1 cellular context compared by ENCODE assay signal in genomic region chr15:67382723-67383122, GRCh38.
TF ChIP-seq lines count a peak whose summit lies in the region.

No MANE protein-coding gene starts in this region.

TF ChIP-seq in K562, 482 proteins besides CTCF, POLR2A, EP300 and RAD21 (continued from another document and continues in another):
- TF ChIP-seq ZNF717 (CRISPR knock-in tag; IDR thresholded peaks at IDR 0.05) (no peak), SPI1 (IDR thresholded peaks at IDR 0.05; ENCODE audit: borderline replicate concordance, low read depth, low read length) (no peak), RBM15 (IDR thresholded peaks at IDR 0.05; ENCODE audit: insufficient read depth, low read length) (no peak), ZNF644 (tag; IDR thresholded peaks at IDR 0.05; ENCODE audit: low read depth) (no peak), HMGN3 (IDR thresholded peaks at IDR 0.05; ENCODE audit: borderline replicate concordance, extremely low read depth, insufficient read length, low read depth, low read length) (no peak), ARID3B (CRISPR knock-in tag; IDR thresholded peaks at IDR 0.05; ENCODE audit: borderline replicate concordance) (no peak), SMARCC2 (IDR thresholded peaks at IDR 0.05; ENCODE audit: low read depth) (no peak), SIRT6 (IDR thresholded peaks at IDR 0.05; ENCODE audit: low read depth, low read length) (no peak), TAF15 (IDR thresholded peaks at IDR 0.05; ENCODE audit: low read depth, low read length) (no peak), NFIX (CRISPR knock-in tag; IDR thresholded peaks at IDR 0.05; ENCODE audit: low read depth) (no peak), KDM1A (IDR thresholded peaks at IDR 0.05) (no peak), SMAD4 (CRISPR knock-in tag; conservative IDR thresholded peaks at IDR 0.05) (peak; percentile 57; the same call in 1 of the 2 replicates), ZNF263 (CRISPR knock-in tag; IDR thresholded peaks at IDR 0.05; ENCODE audit: borderline replicate concordance) (no peak), CBX8 (IDR thresholded peaks at IDR 0.05; ENCODE audit: borderline replicate concordance, extremely low read depth, low read depth, low read length, poor library complexity, severe bottlenecking) (no peak), JUN (IDR thresholded peaks at IDR 0.05; ENCODE audit: borderline replicate concordance, low read depth, low read length) (no peak), JUN (CRISPR knock-in tag; IDR thresholded peaks at IDR 0.05; ENCODE audit: borderline replicate concordance) (no peak), SOX6 (IDR thresholded peaks at IDR 0.05) (peak; percentile 30; the same call in 1 of the 2 replicates), GTF2E2 (tag; IDR thresholded peaks at IDR 0.05) (no peak), FOXK2 (conservative IDR thresholded peaks at IDR 0.05 in 1 of 2, IDR thresholded peaks at IDR 0.05 in 1 of 2; ENCODE audit: low read depth in 2 of 2) (no peak), ZNF436 (CRISPR knock-in tag; IDR thresholded peaks at IDR 0.05) (no peak), RBFOX2 (IDR thresholded peaks at IDR 0.05; ENCODE audit: low read depth, low read length) (no peak), MEF2D (tag; conservative IDR thresholded peaks at IDR 0.05; ENCODE audit: low read depth) (peak; percentile 94), RNF2 (IDR thresholded peaks at IDR 0.05) (0 out of 2 replicates have a peak, but pooled peaks have one; percentile 12), SRF (CRISPR knock-in tag; IDR thresholded peaks at IDR 0.05) (no peak), THRA (IDR thresholded peaks at IDR 0.05) (no peak), CREBBP (IDR thresholded peaks at IDR 0.05; ENCODE audit: low read depth, low read length) (no peak), ZKSCAN3 (CRISPR knock-in tag; IDR thresholded peaks at IDR 0.05) (no peak), ZNF384 (IDR thresholded peaks at IDR 0.05; ENCODE audit: low read depth, low read length) (no peak), MAFF (IDR thresholded peaks at IDR 0.05; ENCODE audit: low read length) (no peak), PCBP2 (IDR thresholded peaks at IDR 0.05; ENCODE audit: low read depth, low read length, poor library complexity, severe bottlenecking) (no peak), ZNF12 (CRISPR knock-in tag; IDR thresholded peaks at IDR 0.05) (no peak), DACH1 (IDR thresholded peaks at IDR 0.05; ENCODE audit: partially characterized antibody) (no peak), ZZZ3 (IDR thresholded peaks at IDR 0.05) (no peak), KDM4B (IDR thresholded peaks at IDR 0.05; ENCODE audit: borderline replicate concordance in 2 of 2, low read depth in 1 of 2) (no peak), NFIC (IDR thresholded peaks at IDR 0.05) (no peak), ZNF146 (CRISPR knock-in tag; IDR thresholded peaks at IDR 0.05; ENCODE audit: unreplicated experiment) (no peak), ZNF124 (CRISPR knock-in tag; IDR thresholded peaks at IDR 0.05) (no peak), POLR2AphosphoS2 (IDR thresholded peaks at IDR 0.05; ENCODE audit: low read length) (no peak), SETDB1 (IDR thresholded peaks at IDR 0.05; ENCODE audit: low read length) (no peak), ZNF121 (CRISPR knock-in tag; conservative IDR thresholded peaks at IDR 0.05) (no peak), ZNF431 (CRISPR knock-in tag; IDR thresholded peaks at IDR 0.05) (no peak), TCFL5 (CRISPR knock-in tag; conservative IDR thresholded peaks at IDR 0.05) (no peak), ATF3 (IDR thresholded peaks at IDR 0.05) (peak; percentile 38; the same call in 1 of the 2 replicates), ATF3 (CRISPR knock-in tag; conservative IDR thresholded peaks at IDR 0.05) (no peak), SMARCA5 (IDR thresholded peaks at IDR 0.05) (no peak), MCM2 (IDR thresholded peaks at IDR 0.05; ENCODE audit: low read depth) (no peak), ADNP (tag; IDR thresholded peaks at IDR 0.05) (no peak), ZEB2 (IDR thresholded peaks at IDR 0.05) (no peak), PKNOX1 (IDR thresholded peaks at IDR 0.05) (no peak)
- TF ChIP-seq, protein P1, sequence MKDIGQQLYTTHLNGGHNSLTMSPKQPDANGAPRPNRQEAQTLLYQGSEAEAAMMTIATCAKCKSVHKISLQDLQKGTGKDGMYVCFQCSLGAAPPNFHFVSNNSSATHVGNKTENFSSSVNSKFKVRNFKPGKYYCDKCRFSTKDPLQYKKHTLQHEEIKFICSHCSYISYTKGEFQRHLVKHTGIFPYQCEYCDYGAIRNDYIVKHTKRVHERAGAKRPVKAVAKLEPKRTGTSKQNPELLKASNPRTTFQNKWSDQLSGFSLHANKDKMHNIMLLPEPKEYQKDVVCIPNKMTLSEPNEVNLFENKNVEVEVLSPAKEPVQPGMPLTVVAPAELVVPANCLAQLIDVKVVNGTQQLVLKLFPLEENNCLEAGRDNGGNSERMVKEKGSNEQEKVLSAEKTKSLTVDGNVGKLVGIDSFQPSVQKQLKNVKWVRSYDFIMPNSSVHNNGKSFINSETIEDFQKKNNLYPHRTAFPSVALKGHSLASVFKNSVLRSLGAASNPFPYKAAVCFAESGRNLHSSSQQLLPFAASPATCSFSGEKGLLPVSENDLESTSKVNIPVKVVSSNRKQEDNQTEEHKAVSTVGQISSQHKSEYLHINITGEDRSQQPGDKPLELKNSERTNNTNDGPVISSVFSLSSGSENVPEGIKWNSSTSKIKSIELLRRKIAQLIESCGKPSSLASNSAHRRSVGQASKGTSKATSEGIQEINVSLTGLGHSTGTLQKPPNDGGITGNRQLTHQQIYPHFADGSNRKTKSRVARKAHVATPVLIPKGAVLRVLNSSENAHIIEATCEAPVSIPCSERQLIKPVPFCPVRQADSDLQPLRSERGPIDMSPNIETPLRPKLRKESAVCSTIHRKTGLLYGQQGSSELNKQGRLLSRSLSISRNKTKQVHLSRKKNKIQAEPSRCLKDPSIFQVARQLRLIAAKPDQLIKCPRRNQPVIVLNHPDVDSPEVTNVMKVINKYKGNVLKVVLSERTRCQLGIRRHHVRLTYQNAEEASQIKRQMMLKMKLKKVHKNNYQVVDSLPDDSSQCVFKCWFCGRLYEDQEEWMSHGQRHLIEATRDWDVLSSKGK (CRISPR knock-in tag; IDR thresholded peaks at IDR 0.05): no peak
- TF ChIP-seq, protein P2, sequence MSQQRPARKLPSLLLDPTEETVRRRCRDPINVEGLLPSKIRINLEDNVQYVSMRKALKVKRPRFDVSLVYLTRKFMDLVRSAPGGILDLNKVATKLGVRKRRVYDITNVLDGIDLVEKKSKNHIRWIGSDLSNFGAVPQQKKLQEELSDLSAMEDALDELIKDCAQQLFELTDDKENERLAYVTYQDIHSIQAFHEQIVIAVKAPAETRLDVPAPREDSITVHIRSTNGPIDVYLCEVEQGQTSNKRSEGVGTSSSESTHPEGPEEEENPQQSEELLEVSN (IDR thresholded peaks at IDR 0.05; ENCODE audit: borderline replicate concordance in 1 of 2, extremely low read depth in 1 of 2, insufficient read depth in 1 of 2, insufficient read length in 1 of 2, low read depth in 1 of 2, low read length in 1 of 2, poor library complexity in 1 of 2, severe bottlenecking in 1 of 2): no peak
- TF ChIP-seq, protein P3, sequence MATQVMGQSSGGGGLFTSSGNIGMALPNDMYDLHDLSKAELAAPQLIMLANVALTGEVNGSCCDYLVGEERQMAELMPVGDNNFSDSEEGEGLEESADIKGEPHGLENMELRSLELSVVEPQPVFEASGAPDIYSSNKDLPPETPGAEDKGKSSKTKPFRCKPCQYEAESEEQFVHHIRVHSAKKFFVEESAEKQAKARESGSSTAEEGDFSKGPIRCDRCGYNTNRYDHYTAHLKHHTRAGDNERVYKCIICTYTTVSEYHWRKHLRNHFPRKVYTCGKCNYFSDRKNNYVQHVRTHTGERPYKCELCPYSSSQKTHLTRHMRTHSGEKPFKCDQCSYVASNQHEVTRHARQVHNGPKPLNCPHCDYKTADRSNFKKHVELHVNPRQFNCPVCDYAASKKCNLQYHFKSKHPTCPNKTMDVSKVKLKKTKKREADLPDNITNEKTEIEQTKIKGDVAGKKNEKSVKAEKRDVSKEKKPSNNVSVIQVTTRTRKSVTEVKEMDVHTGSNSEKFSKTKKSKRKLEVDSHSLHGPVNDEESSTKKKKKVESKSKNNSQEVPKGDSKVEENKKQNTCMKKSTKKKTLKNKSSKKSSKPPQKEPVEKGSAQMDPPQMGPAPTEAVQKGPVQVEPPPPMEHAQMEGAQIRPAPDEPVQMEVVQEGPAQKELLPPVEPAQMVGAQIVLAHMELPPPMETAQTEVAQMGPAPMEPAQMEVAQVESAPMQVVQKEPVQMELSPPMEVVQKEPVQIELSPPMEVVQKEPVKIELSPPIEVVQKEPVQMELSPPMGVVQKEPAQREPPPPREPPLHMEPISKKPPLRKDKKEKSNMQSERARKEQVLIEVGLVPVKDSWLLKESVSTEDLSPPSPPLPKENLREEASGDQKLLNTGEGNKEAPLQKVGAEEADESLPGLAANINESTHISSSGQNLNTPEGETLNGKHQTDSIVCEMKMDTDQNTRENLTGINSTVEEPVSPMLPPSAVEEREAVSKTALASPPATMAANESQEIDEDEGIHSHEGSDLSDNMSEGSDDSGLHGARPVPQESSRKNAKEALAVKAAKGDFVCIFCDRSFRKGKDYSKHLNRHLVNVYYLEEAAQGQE (CRISPR knock-in tag; IDR thresholded peaks at IDR 0.05; ENCODE audit: low read depth): no peak
- TF ChIP-seq, protein P4, sequence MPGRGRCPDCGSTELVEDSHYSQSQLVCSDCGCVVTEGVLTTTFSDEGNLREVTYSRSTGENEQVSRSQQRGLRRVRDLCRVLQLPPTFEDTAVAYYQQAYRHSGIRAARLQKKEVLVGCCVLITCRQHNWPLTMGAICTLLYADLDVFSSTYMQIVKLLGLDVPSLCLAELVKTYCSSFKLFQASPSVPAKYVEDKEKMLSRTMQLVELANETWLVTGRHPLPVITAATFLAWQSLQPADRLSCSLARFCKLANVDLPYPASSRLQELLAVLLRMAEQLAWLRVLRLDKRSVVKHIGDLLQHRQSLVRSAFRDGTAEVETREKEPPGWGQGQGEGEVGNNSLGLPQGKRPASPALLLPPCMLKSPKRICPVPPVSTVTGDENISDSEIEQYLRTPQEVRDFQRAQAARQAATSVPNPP (IDR thresholded peaks at IDR 0.05; ENCODE audit: borderline replicate concordance, insufficient read depth, insufficient read length): no peak
- TF ChIP-seq, protein P5, sequence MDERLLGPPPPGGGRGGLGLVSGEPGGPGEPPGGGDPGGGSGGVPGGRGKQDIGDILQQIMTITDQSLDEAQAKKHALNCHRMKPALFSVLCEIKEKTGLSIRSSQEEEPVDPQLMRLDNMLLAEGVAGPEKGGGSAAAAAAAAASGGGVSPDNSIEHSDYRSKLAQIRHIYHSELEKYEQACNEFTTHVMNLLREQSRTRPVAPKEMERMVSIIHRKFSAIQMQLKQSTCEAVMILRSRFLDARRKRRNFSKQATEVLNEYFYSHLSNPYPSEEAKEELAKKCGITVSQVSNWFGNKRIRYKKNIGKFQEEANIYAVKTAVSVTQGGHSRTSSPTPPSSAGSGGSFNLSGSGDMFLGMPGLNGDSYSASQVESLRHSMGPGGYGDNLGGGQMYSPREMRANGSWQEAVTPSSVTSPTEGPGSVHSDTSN (CRISPR knock-in tag; IDR thresholded peaks at IDR 0.05; ENCODE audit: low read depth): no peak
- TF ChIP-seq, protein P5 (tag; conservative IDR thresholded peaks at IDR 0.05; ENCODE audit: low read depth): peak; percentile 84
